Comparison of ENCODE assay signal across 1 cellular context in genomic region chr9:128067898-128068655, GRCh38.
A peak's percentile ranks its signal among the peaks of the same experiment; 100 is the strongest.
TF ChIP-seq lines count a peak whose summit lies in the region.

SLC25A25 (plus strand) TSS chr9:128068232; CDS start chr9:128068320, 88 bp downstream.

TF ChIP-seq in K562, 482 proteins besides CTCF, POLR2A, EP300 and RAD21 (continued from another document):
- TF ChIP-seq MGA (IDR thresholded peaks at IDR 0.05) (no peak), SUPT5H (IDR thresholded peaks at IDR 0.05) (no peak), RNF2 (IDR thresholded peaks at IDR 0.05) (no peak), ZBTB8A (IDR thresholded peaks at IDR 0.05; ENCODE audit: partially characterized antibody) (no peak), ZMIZ1 (IDR thresholded peaks at IDR 0.05; ENCODE audit: low read depth in 2 of 2, low read length in 2 of 2) (no peak)
- TF ChIP-seq, protein P1, sequence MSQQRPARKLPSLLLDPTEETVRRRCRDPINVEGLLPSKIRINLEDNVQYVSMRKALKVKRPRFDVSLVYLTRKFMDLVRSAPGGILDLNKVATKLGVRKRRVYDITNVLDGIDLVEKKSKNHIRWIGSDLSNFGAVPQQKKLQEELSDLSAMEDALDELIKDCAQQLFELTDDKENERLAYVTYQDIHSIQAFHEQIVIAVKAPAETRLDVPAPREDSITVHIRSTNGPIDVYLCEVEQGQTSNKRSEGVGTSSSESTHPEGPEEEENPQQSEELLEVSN (IDR thresholded peaks at IDR 0.05; ENCODE audit: borderline replicate concordance in 1 of 2, extremely low read depth in 1 of 2, insufficient read depth in 1 of 2, insufficient read length in 1 of 2, low read depth in 1 of 2, low read length in 1 of 2, poor library complexity in 1 of 2, severe bottlenecking in 1 of 2), result peak; percentile 33 to 93
